ENCODE assay signal across 13 cellular contexts in genomic region chr1:10555635-10556429, GRCh38.
A peak's percentile ranks its signal among the peaks of the same experiment; 100 is the strongest.
DNase-seq lines count a peak whose midpoint lies in the region; ATAC-seq and TF ChIP-seq lines count a peak whose summit lies in the region.
"Had no signal": no experiment of that assay in that cellular context is flagged by ENCODE, and none has a peak within 500 bp of the region (broad histone marks: within the 10 kb centered on the region; RNA-seq: fewer than 3 reads in every experiment).

No MANE protein-coding gene starts in this region.

- ATAC-seq in activated CD8-positive, alpha-beta T cell treated with anti-CD3 and anti-CD28 coated beads, Interleukin-2, amount 10 ng/mL, durations not matched to agents 7 days and 5 days = no peak
- ATAC-seq in HG03460 (IDR thresholded peaks at IDR 0.05; ENCODE audit: unreplicated experiment) = no peak
- no peak for ATAC-seq in GM21717 (IDR thresholded peaks at IDR 0.05; ENCODE audit: unreplicated experiment)
- ATAC-seq: activated CD4-positive, alpha-beta T cell treated with anti-CD3 and anti-CD28 coated beads for 36 hours had no signal

- H3K27ac ChIP-seq in neural cell (ENCODE audit: low read length) = no peak overlapping the region
- H3K27ac ChIP-seq: thyroid gland had no signal

- no peaks in the 10 kb centered on the region for H3F3A ChIP-seq in neural cell (ENCODE audit: insufficient read depth, low read length, poor library complexity, severe bottlenecking)

- TF ChIP-seq CTCF in chondrocyte (IDR thresholded peaks at IDR 0.05) (no peak), neural cell (IDR thresholded peaks at IDR 0.05; ENCODE audit: poor library complexity, severe bottlenecking) (no peak)

- H3K9me3 ChIP-seq in ES-I3 (ENCODE audit: control insufficient read depth, insufficient read depth, low read length) = no peaks in the 10 kb centered on the region
- no peaks in the 10 kb centered on the region for H3K9me3 ChIP-seq in neural cell (ENCODE audit: low read length)
- H3K9me3 ChIP-seq: thyroid gland had no signal

- CTCF ChIA-PET in activated CD8-positive, alpha-beta T cell treated with anti-CD3 and anti-CD28 coated beads, Interleukin-2, amount 10 ng/mL, durations not matched to agents 7 days and 5 days (lab: Charles Lee) = no interaction called here

- DNase-seq in NCI-H1436 treated with DMSO at 0.1 percent for 48 hours (lab: John Stamatoyannopoulos, UW) (peak; percentile 26), chondrocyte (ENCODE audit: low spot score) (no peak), hippocampal formation (lab: John Stamatoyannopoulos, UW) (no peak)
- no peak for DNase-seq in activated CD8-positive, alpha-beta T cell treated with anti-CD3 and anti-CD28 coated beads, Interleukin-2, amount 10 ng/mL, durations not matched to agents 7 days and 5 days
- DNase-seq: activated CD4-positive, alpha-beta T cell treated with anti-CD3 and anti-CD28 coated beads for 36 hours; CD8-positive, alpha-beta memory T cell; NCI-H1105 treated with DMSO at 0.1 percent for 48 hours; nucleus accumbens; thyroid gland had no signal

- H3K36me3 Mint-ChIP-seq in chondrocyte (ENCODE audit: low read depth) = peaks cover under 1% of the 10 kb centered on the region
- H3K36me3 Mint-ChIP-seq in activated CD8-positive, alpha-beta T cell treated with anti-CD3 and anti-CD28 coated beads, Interleukin-2, amount 10 ng/mL, durations not matched to agents 7 days and 5 days (ENCODE audit: low read depth) = no peaks in the 10 kb centered on the region

- peak overlapping the region; percentile 36 for H3K4me3 ChIP-seq in neural cell (ENCODE audit: low read length)
- H3K4me3 ChIP-seq: thyroid gland had no signal

- H3K9ac ChIP-seq in ES-I3 (ENCODE audit: low read depth, low read length) = peak overlapping the region; percentile 34; the same call in 1 of the 2 replicates
- H3K9ac ChIP-seq in neural cell (ENCODE audit: low read length) = peak overlapping the region; percentile 38

- no peaks in the 10 kb centered on the region for H3K36me3 ChIP-seq in ES-I3 (ENCODE audit: insufficient read depth, low read length)
- no peaks in the 10 kb centered on the region for H3K36me3 ChIP-seq in neural cell (ENCODE audit: insufficient read depth, low read length)
- H3K36me3 ChIP-seq: thyroid gland had no signal

- H3K4me2 ChIP-seq in neural cell (ENCODE audit: low read length) = peak overlapping the region; percentile 12

- H2AFZ ChIP-seq in neural cell (ENCODE audit: low read depth, low read length) = no peak overlapping the region

- H4K20me1 ChIP-seq in neural cell (ENCODE audit: insufficient read depth) = no peaks in the 10 kb centered on the region

- H3K9me2 ChIP-seq in neural cell (ENCODE audit: insufficient read depth, low read length) = no peaks in the 10 kb centered on the region

- H3K4me1 ChIP-seq in ES-I3 (ENCODE audit: insufficient read depth, low read length) = peaks cover 30% of the 10 kb centered on the region

- H3K4me1 Mint-ChIP-seq in chondrocyte (ENCODE audit: low read depth) = peaks cover 9% of the 10 kb centered on the region
- H3K4me1 Mint-ChIP-seq in activated CD8-positive, alpha-beta T cell treated with anti-CD3 and anti-CD28 coated beads, Interleukin-2, amount 10 ng/mL, durations not matched to agents 7 days and 5 days (ENCODE audit: low read depth) = no peaks in the 10 kb centered on the region
- H3K4me1 Mint-ChIP-seq: activated CD4-positive, alpha-beta T cell treated with anti-CD3 and anti-CD28 coated beads for 36 hours had no signal

- TF ChIP-seq EP300 in neural cell (conservative IDR thresholded peaks at IDR 0.05; ENCODE audit: poor library complexity, severe bottlenecking) = no peak

- no peaks in the 10 kb centered on the region for H3K9me3 Mint-ChIP-seq in chondrocyte (ENCODE audit: low read depth)
- no peaks in the 10 kb centered on the region for H3K9me3 Mint-ChIP-seq in activated CD8-positive, alpha-beta T cell treated with anti-CD3 and anti-CD28 coated beads, Interleukin-2, amount 10 ng/mL, durations not matched to agents 7 days and 5 days (ENCODE audit: insufficient read depth)
- H3K9me3 Mint-ChIP-seq: CD8-positive, alpha-beta memory T cell had no signal

- no peak for TF ChIP-seq RAD21 in neural cell (conservative IDR thresholded peaks at IDR 0.05)

- H3K4me3 Mint-ChIP-seq in chondrocyte (ENCODE audit: unreplicated experiment) = no peak overlapping the region
- H3K4me3 Mint-ChIP-seq in activated CD8-positive, alpha-beta T cell treated with anti-CD3 and anti-CD28 coated beads, Interleukin-2, amount 10 ng/mL, durations not matched to agents 7 days and 5 days = no peak overlapping the region
- H3K4me3 Mint-ChIP-seq: activated CD4-positive, alpha-beta T cell treated with anti-CD3 and anti-CD28 coated beads for 36 hours; CD8-positive, alpha-beta memory T cell had no signal

- H3K27ac Mint-ChIP-seq in chondrocyte (ENCODE audit: unreplicated experiment) = peak overlapping the region; percentile 22
- H3K27ac Mint-ChIP-seq in activated CD8-positive, alpha-beta T cell treated with anti-CD3 and anti-CD28 coated beads, Interleukin-2, amount 10 ng/mL, durations not matched to agents 7 days and 5 days = no peak overlapping the region
- H3K27ac Mint-ChIP-seq: activated CD4-positive, alpha-beta T cell treated with anti-CD3 and anti-CD28 coated beads for 36 hours had no signal

- POLR2A ChIA-PET in activated CD8-positive, alpha-beta T cell treated with anti-CD3 and anti-CD28 coated beads, Interleukin-2, amount 10 ng/mL, durations not matched to agents 7 days and 5 days (lab: Charles Lee) = no interaction called here

- no peaks in the 10 kb centered on the region for H3K27me3 ChIP-seq in neural cell (ENCODE audit: insufficient read depth, low read depth, low read length)
- H3K27me3 ChIP-seq: thyroid gland had no signal

- no peaks in the 10 kb centered on the region for H3K27me3 Mint-ChIP-seq in chondrocyte (ENCODE audit: low read depth)
- H3K27me3 Mint-ChIP-seq in activated CD8-positive, alpha-beta T cell treated with anti-CD3 and anti-CD28 coated beads, Interleukin-2, amount 10 ng/mL, durations not matched to agents 7 days and 5 days (ENCODE audit: low read depth) = no peaks in the 10 kb centered on the region
- H3K27me3 Mint-ChIP-seq: activated CD4-positive, alpha-beta T cell treated with anti-CD3 and anti-CD28 coated beads for 36 hours; CD8-positive, alpha-beta memory T cell had no signal

- no peaks in the 10 kb centered on the region for H3K79me2 ChIP-seq in neural cell (replicated peaks; ENCODE audit: insufficient read depth, low read length)

TF ChIP-seq in neural cell, 6 proteins besides CTCF, POLR2A, EP300 and RAD21:
- no peak for TF ChIP-seq SMC3 (conservative IDR thresholded peaks at IDR 0.05; ENCODE audit: poor library complexity)
- no peak for TF ChIP-seq TAF1 (IDR thresholded peaks at IDR 0.05; ENCODE audit: low read depth)
- no peak for TF ChIP-seq POLR2AphosphoS5 (IDR thresholded peaks at IDR 0.05)
- TF ChIP-seq EZH2 (IDR thresholded peaks at IDR 0.05; ENCODE audit: borderline replicate concordance, insufficient read depth, low read length, poor library complexity, severe bottlenecking) = no peak
- TF ChIP-seq MXI1 (conservative IDR thresholded peaks at IDR 0.05; ENCODE audit: poor library complexity, severe bottlenecking) = no peak
- TF ChIP-seq REST (IDR thresholded peaks at IDR 0.05; ENCODE audit: borderline replicate concordance) = no peak
